In the genomic region with DNA sequence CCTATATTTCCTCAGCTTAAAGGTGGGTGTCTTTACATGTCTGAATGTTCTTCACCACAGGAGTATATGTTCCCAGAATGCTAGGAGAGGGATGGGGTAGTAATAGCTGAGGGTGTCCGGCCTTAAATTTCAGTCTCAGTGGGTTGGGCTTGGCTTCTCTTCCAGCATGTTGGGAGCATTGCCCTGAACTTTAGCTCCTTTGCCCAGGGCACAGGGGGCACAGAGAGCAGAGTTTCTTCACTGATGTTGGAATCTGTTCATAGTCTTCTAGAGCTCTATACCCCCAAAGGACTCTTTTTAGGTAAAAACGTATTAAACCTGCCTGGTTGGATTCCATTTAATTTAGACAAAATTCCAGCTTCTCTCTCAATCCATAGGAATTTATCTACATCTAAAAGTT, we compare ENCODE assay signal across 21 cellular contexts.
"Had no signal": no experiment of that assay in that cellular context is flagged by ENCODE, and none has a peak within 500 bp of the region (broad histone marks: within the 10 kb centered on the region; RNA-seq: fewer than 3 reads in every experiment).

No MANE protein-coding gene starts in this region.

- ATAC-seq: effector memory CD8-positive, alpha-beta T cell; foreskin keratinocyte; gastroesophageal sphincter; heart left ventricle; left cardiac atrium; lower lobe of right lung; mucosa of descending colon had no signal

- H3K36me3 Mint-ChIP-seq: mesothelial cell of epicardium, naive B cell had no signal

- H3K4me3 Mint-ChIP-seq: dendritic cell treated with granulocyte-macrophage colony-stimulating factor and Interleukin-4, amounts not matched to agents 40 ng/mL and 50 ng/mL, for 4 days; effector memory CD8-positive, alpha-beta T cell; mesothelial cell of epicardium; naive B cell had no signal

- H3K27me3 ChIP-seq: colonic mucosa, esophagus muscularis mucosa, foreskin keratinocyte, gastroesophageal sphincter, heart left ventricle had no signal

- H3K27ac ChIP-seq: colonic mucosa, esophagus muscularis mucosa, foreskin keratinocyte, gastroesophageal sphincter, heart left ventricle, left ventricle myocardium inferior, lower lobe of right lung had no signal

- H3K27ac Mint-ChIP-seq: dendritic cell treated with granulocyte-macrophage colony-stimulating factor and Interleukin-4, amounts not matched to agents 40 ng/mL and 50 ng/mL, for 4 days; effector memory CD8-positive, alpha-beta T cell; mesothelial cell of epicardium had no signal

- H3K9me3 Mint-ChIP-seq: dendritic cell treated with granulocyte-macrophage colony-stimulating factor and Interleukin-4, amounts not matched to agents 40 ng/mL and 50 ng/mL, for 4 days; mesothelial cell of epicardium had no signal

- FAIRE-seq: endothelial cell of umbilical vein, frontal cortex, islet of Langerhans, keratinocyte had no signal

- H3K36me3 ChIP-seq: colonic mucosa, esophagus muscularis mucosa, gastroesophageal sphincter, heart left ventricle, left ventricle myocardium inferior, lower lobe of right lung had no signal

- H3K9me3 ChIP-seq: colonic mucosa, esophagus muscularis mucosa, gastroesophageal sphincter, heart left ventricle, left ventricle myocardium inferior, lower lobe of right lung, mucosa of descending colon had no signal

- H3K4me1 ChIP-seq: colonic mucosa, esophagus muscularis mucosa, foreskin keratinocyte, gastroesophageal sphincter, left ventricle myocardium inferior, lower lobe of right lung had no signal

- H3K4me3 ChIP-seq: colonic mucosa, esophagus muscularis mucosa, gastroesophageal sphincter, heart left ventricle, left ventricle myocardium inferior, lower lobe of right lung, mucosa of descending colon had no signal

- DNase-seq: colonic mucosa; cortex of kidney; effector CD8-positive, alpha-beta T cell; effector memory CD8-positive, alpha-beta T cell; foreskin keratinocyte; heart left ventricle; hippocampal formation; left cardiac atrium; left ventricle myocardium inferior; lower lobe of right lung; mesenchymal stem cell; mucosa of descending colon; naive B cell had no signal

- H3K4me1 Mint-ChIP-seq: naive B cell had no signal

- H3K27me3 Mint-ChIP-seq: dendritic cell treated with granulocyte-macrophage colony-stimulating factor and Interleukin-4, amounts not matched to agents 40 ng/mL and 50 ng/mL, for 4 days; effector memory CD8-positive, alpha-beta T cell had no signal
